Comparison of ENCODE assay signal across 24 cellular contexts in genomic region chr7:116407165-116407564, GRCh38.
A peak's percentile ranks its signal among the peaks of the same experiment; 100 is the strongest.
DNase-seq lines count a peak whose midpoint lies in the region; ATAC-seq and TF ChIP-seq lines count a peak whose summit lies in the region.
"Had no signal": no experiment of that assay in that cellular context is flagged by ENCODE, and none has a peak within 500 bp of the region (broad histone marks: within the 10 kb centered on the region; RNA-seq: fewer than 3 reads in every experiment).

No MANE protein-coding gene starts in this region.

- TF ChIP-seq CTCF in A673 (conservative IDR thresholded peaks at IDR 0.05; ENCODE audit: low read depth, low read length): no peak
- TF ChIP-seq CTCF in SK-N-SH (IDR thresholded peaks at IDR 0.05): no peak
- no peak for TF ChIP-seq CTCF in foreskin keratinocyte (conservative IDR thresholded peaks at IDR 0.05)
- TF ChIP-seq CTCF in hepatocyte (IDR thresholded peaks at IDR 0.05; ENCODE audit: poor library complexity): no peak
- no peak for TF ChIP-seq CTCF in coronary artery (IDR thresholded peaks at IDR 0.05)

- H3K36me3 ChIP-seq in A673 (ENCODE audit: insufficient read depth, low read length, poor library complexity, severe bottlenecking) (no peaks in the 10 kb centered on the region), SK-N-SH (replicated peaks in 1 of 2; ENCODE audit: control insufficient read depth in 1 of 2, insufficient read depth in 2 of 2, low read length in 1 of 2) (no peaks in the 10 kb centered on the region), hepatocyte (replicated peaks; ENCODE audit: insufficient read depth, low read depth) (no peaks in the 10 kb centered on the region)
- H3K36me3 ChIP-seq: HAP-1 had no signal

- H3K9ac ChIP-seq in SK-N-SH: no peak overlapping the region

- BruUV-seq in A673 (replicated peaks; lab: Mats Ljungman, UMichigan): no TSS peak

- intact Hi-C loops in A673 (cut with micrococcal nuclease; ENCODE audit: unreplicated experiment): no loop called here

- peaks cover 29% of the 10 kb centered on the region for H3K4me1 ChIP-seq in A673 (ENCODE audit: insufficient read depth, low read length, poor library complexity, severe bottlenecking)
- peaks cover 0 to 31% of the 10 kb centered on the region in 2 experiments; a peak in 2 of 4 replicates for H3K4me1 ChIP-seq in SK-N-SH (ENCODE audit: control insufficient read depth in 1 of 2, insufficient read depth in 2 of 2, low read depth in 1 of 2, low read length in 1 of 2)
- H3K4me1 ChIP-seq in foreskin keratinocyte: peaks cover 22% of the 10 kb centered on the region
- H3K4me1 ChIP-seq in hepatocyte (ENCODE audit: insufficient read depth): no peaks in the 10 kb centered on the region
- H3K4me1 ChIP-seq: HAP-1 had no signal

- CTCF ChIA-PET in A673 (lab: Charles Lee): no interaction called here
- CTCF ChIA-PET in HEK293T (lab: Yijun Ruan, JAX): no interaction called here
- CTCF ChIA-PET in SK-N-SH (lab: Yijun Ruan, JAX): no interaction called here

- H3K27me3 ChIP-seq in A673 (replicated peaks; ENCODE audit: insufficient read depth, low read depth, low read length, poor library complexity): no peaks in the 10 kb centered on the region
- H3K27me3 ChIP-seq in SK-N-SH (ENCODE audit: insufficient read depth): no peaks in the 10 kb centered on the region
- no peaks in the 10 kb centered on the region for H3K27me3 ChIP-seq in foreskin keratinocyte
- no peaks in the 10 kb centered on the region for H3K27me3 ChIP-seq in hepatocyte

- POLR2A ChIA-PET in A673 (lab: Charles Lee; ENCODE audit: low non-redundant PET): no interaction called here
- POLR2A ChIA-PET in HEK293T (lab: Yijun Ruan, JAX): no interaction called here
- POLR2A ChIA-PET in SK-N-SH (lab: Yijun Ruan, JAX): no interaction called here

- H3K79me2 ChIP-seq in SK-N-SH (ENCODE audit: insufficient read depth) (no peaks in the 10 kb centered on the region), hepatocyte (no peaks in the 10 kb centered on the region)

- peak overlapping the region; percentile 17 for H3K27ac ChIP-seq in A673 (ENCODE audit: low read depth, low read length, poor library complexity, severe bottlenecking)
- peak overlapping the region in 1 of 2 experiments; percentile 7; a peak in 2 of 4 replicates for H3K27ac ChIP-seq in SK-N-SH (ENCODE audit: low read depth in 2 of 2, low read length in 1 of 2)
- no peak overlapping the region for H3K27ac ChIP-seq in foreskin keratinocyte
- no peak overlapping the region for H3K27ac ChIP-seq in hepatocyte
- no peak overlapping the region for H3K27ac ChIP-seq in coronary artery
- H3K27ac ChIP-seq: HL-60, PC-9 had no signal

- no peak for TF ChIP-seq EP300 in SK-N-SH (IDR thresholded peaks at IDR 0.05; ENCODE audit: borderline replicate concordance in 1 of 2, low read depth in 1 of 2, low read length in 1 of 2)

- peak overlapping the region; percentile 76 for H2AFZ ChIP-seq in SK-N-SH (ENCODE audit: low read depth)
- H2AFZ ChIP-seq in hepatocyte: no peak overlapping the region
- H2AFZ ChIP-seq: PC-9 had no signal

- H3K9me3 ChIP-seq in A673 (ENCODE audit: low read depth, low read length, poor library complexity, severe bottlenecking) (no peaks in the 10 kb centered on the region), SK-N-SH (no peaks in the 10 kb centered on the region), hepatocyte (ENCODE audit: low read depth) (no peaks in the 10 kb centered on the region)
- H3K9me3 ChIP-seq: HAP-1 had no signal

- no peak for TF ChIP-seq RAD21 in SK-N-SH (IDR thresholded peaks at IDR 0.05; ENCODE audit: low read length)

- peaks cover 4% of the 10 kb centered on the region for H3F3A ChIP-seq in SK-N-SH (replicated peaks; ENCODE audit: insufficient read depth)

- H3K9me2 ChIP-seq in SK-N-SH (no peaks in the 10 kb centered on the region), hepatocyte (replicated peaks; ENCODE audit: insufficient read depth) (no peaks in the 10 kb centered on the region)

- no peak for DNase-seq in A673 (ENCODE audit: low spot score)
- DNase-seq in HEK293T (ENCODE audit: extremely low spot score): peak; percentile 14
- no peak for DNase-seq in SK-N-SH
- no peak for DNase-seq in foreskin keratinocyte
- DNase-seq in hepatocyte (ENCODE audit: low spot score): no peak
- no peak for DNase-seq in coronary artery (ENCODE audit: low spot score)
- no peak for DNase-seq in activated T-cell treated with anti-CD3 and anti-CD28 coated beads for 4 hours
- no peak for DNase-seq in activated T-cell treated with anti-CD3 and anti-CD28 coated beads, Interleukin-2, amount 50 U/mL, for 1 hour
- DNase-seq: C1 segment of cervical spinal cord; CD4-positive, alpha-beta memory T cell; DMS 273 treated with DMSO at 0.1 percent for 48 hours; DMS79; EL; Karpas-422; NCI-H1105; NCI-H1436 treated with DMSO at 0.1 percent for 48 hours; NCI-H187 treated with DMSO at 0.1 percent for 48 hours; NCI-H526 treated with DMSO at 0.1 percent for 48 hours; PC-9; Right ventricle myocardium superior; T-helper 17 cell had no signal

- no peak overlapping the region for H3K4me2 ChIP-seq in SK-N-SH
- no peak overlapping the region for H3K4me2 ChIP-seq in hepatocyte
- H3K4me2 ChIP-seq: GM23338, PC-9 had no signal

- H4K20me1 ChIP-seq in SK-N-SH (ENCODE audit: insufficient read depth) (no peaks in the 10 kb centered on the region), hepatocyte (ENCODE audit: insufficient read depth, poor library complexity, severe bottlenecking) (no peaks in the 10 kb centered on the region)

- no peak overlapping the region for H3K4me3 ChIP-seq in A673 (ENCODE audit: low read depth, low read length, poor library complexity, severe bottlenecking)
- no peak overlapping the region for H3K4me3 ChIP-seq in SK-N-SH (ENCODE audit: low read depth in 2 of 2, low read length in 1 of 2)
- no peak overlapping the region for H3K4me3 ChIP-seq in hepatocyte
- H3K4me3 ChIP-seq in coronary artery: no peak overlapping the region
- H3K4me3 ChIP-seq: GM23338, HAP-1, PC-9 had no signal

- WGBS in SK-N-SH (ENCODE audit: low lambda C conversion rate): 56% methylated on average over 3 of the region's 3 CpGs
- WGBS in hepatocyte (ENCODE audit: low lambda C conversion rate, missing lambda C conversion rate): 90% methylated on average over 3 of the region's 3 CpGs

- peak; percentile 18 for ATAC-seq in foreskin keratinocyte
- ATAC-seq: GM23338, T-helper 17 cell had no signal

TF ChIP-seq in HEK293T, 16 proteins besides CTCF, POLR2A, EP300 and RAD21:
- TF ChIP-seq CTBP1 (IDR thresholded peaks at IDR 0.05; ENCODE audit: borderline replicate concordance): no peak

TF ChIP-seq in SK-N-SH, 30 proteins besides CTCF, POLR2A, EP300 and RAD21:
- TF ChIP-seq FOXJ3 (CRISPR knock-in tag; IDR thresholded peaks at IDR 0.05) (no peak), YY1 (IDR thresholded peaks at IDR 0.05; ENCODE audit: low read depth) (0 out of 2 replicates have a peak, but pooled peaks have one; percentile 5)
